ENCODE assay signal across 9 cellular contexts in genomic region chr2:9099341-9099751, GRCh38.
A peak's percentile ranks its signal among the peaks of the same experiment; 100 is the strongest.
DNase-seq lines count a peak whose midpoint lies in the region; ATAC-seq and TF ChIP-seq lines count a peak whose summit lies in the region.
"Had no signal": no experiment of that assay in that cellular context is flagged by ENCODE, and none has a peak within 500 bp of the region (broad histone marks: within the 10 kb centered on the region; RNA-seq: fewer than 3 reads in every experiment).

No MANE protein-coding gene starts in this region.

- H4K5ac ChIP-seq in H9 (ENCODE audit: insufficient read length, low read depth, low read length) = no peak overlapping the region

- H3K4me3 ChIP-seq in adrenal gland = no peak overlapping the region

- no peak overlapping the region for H3T11ph ChIP-seq in H9 (ENCODE audit: low read length)

- peak; percentile 36 for ATAC-seq in activated CD8-positive, alpha-beta memory T cell treated with anti-CD3 and anti-CD28 coated beads, Interleukin-2, amount 10 ng/mL, durations not matched to agents 7 days and 5 days
- peak; percentile 55 for ATAC-seq in HG03039 (IDR thresholded peaks at IDR 0.05; ENCODE audit: unreplicated experiment)

- CTCF ChIA-PET in activated CD8-positive, alpha-beta memory T cell treated with anti-CD3 and anti-CD28 coated beads, Interleukin-2, amount 10 ng/mL, durations not matched to agents 7 days and 5 days (lab: Charles Lee) = interaction anchor here (1.2 kb wide), 1 partner anchor 107 kb away, joined by 3 read pairs; the partner anchor contains the start of gene ASAP2

- H3K36me3 ChIP-seq in adrenal gland (replicated peaks in 1 of 2) = no peaks in the 10 kb centered on the region

- no peak overlapping the region for H2BK5ac ChIP-seq in H9 (ENCODE audit: insufficient read length, low read length)

- no peaks in the 10 kb centered on the region for H3K36me3 Mint-ChIP-seq in activated CD8-positive, alpha-beta memory T cell treated with anti-CD3 and anti-CD28 coated beads, Interleukin-2, amount 10 ng/mL, durations not matched to agents 7 days and 5 days
- H3K36me3 Mint-ChIP-seq in H9 (ENCODE audit: insufficient read depth in 1 of 3, low read depth in 3 of 3) = no peaks in the 10 kb centered on the region
- H3K36me3 Mint-ChIP-seq: CD4-positive, CD25-positive, alpha-beta regulatory T cell had no signal

- no peak overlapping the region for H2AK5ac ChIP-seq in H9 (ENCODE audit: insufficient read length, low read length)

- no peaks in the 10 kb centered on the region for H3K9me3 ChIP-seq in adrenal gland (replicated peaks in 1 of 3)
- no peaks in the 10 kb centered on the region for H3K9me3 ChIP-seq in H9 (ENCODE audit: control insufficient read depth, low read depth, low read length)

- H3K4me2 ChIP-seq in H9 (ENCODE audit: insufficient read depth, insufficient read length, low read length) = no peak overlapping the region

- no peak overlapping the region for H2BK15ac ChIP-seq in H9 (ENCODE audit: low read depth, low read length)

- no peak for TF ChIP-seq POLR2A in adrenal gland (IDR thresholded peaks at IDR 0.05)

- no peak for DNase-seq in activated CD8-positive, alpha-beta memory T cell treated with anti-CD3 and anti-CD28 coated beads, Interleukin-2, amount 10 ng/mL, durations not matched to agents 7 days and 5 days
- DNase-seq in activated CD8-positive, alpha-beta memory T cell treated with anti-CD3 and anti-CD28 coated beads for 24 hours = no peak
- DNase-seq in adrenal gland = peak in 4 of 7 donors; percentile 31 to 51 (median 44)
- peak; percentile 58 for DNase-seq in stimulated activated CD8-positive, alpha-beta memory T cell treated with anti-CD3 and anti-CD28 coated beads, Interleukin-4, amount 100 ng/mL, for 48 hours
- DNase-seq in NCI-H748 (lab: John Stamatoyannopoulos, UW; ENCODE audit: unreplicated experiment) = no peak
- DNase-seq in NCI-H187 treated with DMSO at 0.1 percent for 48 hours (lab: John Stamatoyannopoulos, UW) = no peak
- no peak for DNase-seq in H9

- H3K27me3 ChIP-seq in adrenal gland (no peaks in the 10 kb centered on the region), H9 (ENCODE audit: insufficient read depth, low read length) (no peaks in the 10 kb centered on the region)

- intact Hi-C loops in adrenal gland (cut with DNase I) = no loop called here

- H2BK12ac ChIP-seq in H9 (ENCODE audit: insufficient read length, low read depth, low read length) = no peak overlapping the region

- H2BK120ac ChIP-seq in H9 (ENCODE audit: low read depth, low read length, poor library complexity, severe bottlenecking) = no peak overlapping the region

- H3K23ac ChIP-seq in H9 (ENCODE audit: insufficient read length, low read depth, low read length) = no peak overlapping the region

- H3K27ac ChIP-seq in adrenal gland = no peak overlapping the region
- H3K27ac ChIP-seq in H9 (ENCODE audit: insufficient read length, low read depth, low read length) = no peak overlapping the region

- TF ChIP-seq CTCF in adrenal gland (IDR thresholded peaks at IDR 0.05) (no peak), H9 (conservative IDR thresholded peaks at IDR 0.05) (no peak)

- H3K79me1 ChIP-seq in H9 (ENCODE audit: insufficient read depth, low read depth, low read length, poor library complexity, severe bottlenecking) = no peaks in the 10 kb centered on the region

- whole genome bisulfite sequencing in adrenal gland, 4 donors = 47 to 62% (median 52%) methylated on average over 9 of the region's 9 CpGs
- WGBS in H9 (ENCODE audit: extremely low coverage, insufficient read length, low lambda C conversion rate) = no CpG with 5 or more reads among the region's 9 CpGs

- H3K4me1 Mint-ChIP-seq in activated CD8-positive, alpha-beta memory T cell treated with anti-CD3 and anti-CD28 coated beads, Interleukin-2, amount 10 ng/mL, durations not matched to agents 7 days and 5 days = peaks cover 8% of the 10 kb centered on the region
- peaks cover 32 to 47% of the 10 kb centered on the region in 2 experiments for H3K4me1 Mint-ChIP-seq in H9

- no peak overlapping the region for H3K27ac Mint-ChIP-seq in activated CD8-positive, alpha-beta memory T cell treated with anti-CD3 and anti-CD28 coated beads, Interleukin-2, amount 10 ng/mL, durations not matched to agents 7 days and 5 days
- no peak overlapping the region for H3K27ac Mint-ChIP-seq in H9
- H3K27ac Mint-ChIP-seq: CD4-positive, CD25-positive, alpha-beta regulatory T cell had no signal

- H3K18ac ChIP-seq in H9 (ENCODE audit: insufficient read length, low read depth, low read length) = no peak overlapping the region

- H3K27me3 Mint-ChIP-seq in activated CD8-positive, alpha-beta memory T cell treated with anti-CD3 and anti-CD28 coated beads, Interleukin-2, amount 10 ng/mL, durations not matched to agents 7 days and 5 days = peaks cover 11% of the 10 kb centered on the region
- H3K27me3 Mint-ChIP-seq in H9 (ENCODE audit: low read depth) = peaks cover 17% of the 10 kb centered on the region

- H4K20me1 ChIP-seq in H9 (ENCODE audit: control insufficient read depth, insufficient read depth, insufficient read length) = no peaks in the 10 kb centered on the region

- no peak overlapping the region for H3K9ac ChIP-seq in H9 (ENCODE audit: extremely low read depth, insufficient read length, low read length)

- no peaks in the 10 kb centered on the region for H3K9me3 Mint-ChIP-seq in activated CD8-positive, alpha-beta memory T cell treated with anti-CD3 and anti-CD28 coated beads, Interleukin-2, amount 10 ng/mL, durations not matched to agents 7 days and 5 days (ENCODE audit: low read depth)
- H3K9me3 Mint-ChIP-seq in H9 = no peaks in the 10 kb centered on the region; a peak in 1 of 5 replicates

- H2AFZ ChIP-seq in H9 (ENCODE audit: low read length) = no peak overlapping the region

- H3K23me2 ChIP-seq in H9 (ENCODE audit: insufficient read length, low read depth, low read length, poor library complexity, severe bottlenecking) = peaks cover 2% of the 10 kb centered on the region

- no peak overlapping the region for H3K4ac ChIP-seq in H9 (ENCODE audit: low read depth, low read length)

- H4K8ac ChIP-seq in H9 (replicated peaks; ENCODE audit: insufficient read length, low read depth, low read length) = no peak overlapping the region

- no peaks in the 10 kb centered on the region for H3K79me2 ChIP-seq in H9 (ENCODE audit: insufficient read depth, low read length)

- no peak overlapping the region for H4K91ac ChIP-seq in H9 (ENCODE audit: insufficient read length, low read depth, low read length)

- no peaks in the 10 kb centered on the region for H3K4me1 ChIP-seq in adrenal gland (replicated peaks in 1 of 2)
- peaks cover 4% of the 10 kb centered on the region; the same call in 1 of the 2 replicates for H3K4me1 ChIP-seq in H9 (ENCODE audit: insufficient read depth, low read length)

- no peak overlapping the region for H3K4me3 Mint-ChIP-seq in activated CD8-positive, alpha-beta memory T cell treated with anti-CD3 and anti-CD28 coated beads, Interleukin-2, amount 10 ng/mL, durations not matched to agents 7 days and 5 days
- no peak overlapping the region for H3K4me3 Mint-ChIP-seq in H9
- H3K4me3 Mint-ChIP-seq: CD4-positive, CD25-positive, alpha-beta regulatory T cell had no signal

- H3K56ac ChIP-seq in H9 (ENCODE audit: insufficient read length, low read depth, low read length) = no peak overlapping the region

- H2BK20ac ChIP-seq in H9 (ENCODE audit: low read depth, low read length, poor library complexity, severe bottlenecking) = no peak overlapping the region

- H3K14ac ChIP-seq in H9 (ENCODE audit: insufficient read depth, low read length) = no peak overlapping the region

Comparison
In these comparisons a context has a peak if more than half of its experiments do, and no peak if none do; other contexts are left out.
1. DNase-seq: peak in adrenal gland (4 of 7) and stimulated activated CD8-positive, alpha-beta memory T cell treated with anti-CD3 and anti-CD28 coated beads, Interleukin-4, amount 100 ng/mL, for 48 hours (single experiment); none in activated CD8-positive, alpha-beta memory T cell treated with anti-CD3 and anti-CD28 coated beads, Interleukin-2, amount 10 ng/mL, durations not matched to agents 7 days and 5 days (single experiment), activated CD8-positive, alpha-beta memory T cell treated with anti-CD3 and anti-CD28 coated beads for 24 hours (single experiment), NCI-H748 (single experiment), NCI-H187 treated with DMSO at 0.1 percent for 48 hours (single experiment) and H9 (single experiment).